15 cellular contexts compared by ENCODE assay signal in genomic region chr11:60657880-60658279, GRCh38. TPM values are rescaled to one million over a fixed set of nuclear protein-coding genes. Genes with fewer than 3 reads are reported as not detected.
DNase-seq lines count a peak whose midpoint lies in the region; ATAC-seq and TF ChIP-seq lines count a peak whose summit lies in the region.
"Had no signal": no experiment of that assay in that cellular context is flagged by ENCODE, and none has a peak within 500 bp of the region (broad histone marks: within the 10 kb centered on the region; RNA-seq: fewer than 3 reads in every experiment).

No MANE protein-coding gene starts in this region.

- no peaks in the 10 kb centered on the region for H3K36me3 ChIP-seq in A673 (ENCODE audit: insufficient read depth, low read length, poor library complexity, severe bottlenecking)
- H3K36me3 ChIP-seq: Peyer's patch had no signal

- no TSS peak for BruUV-seq in A673 (replicated peaks; lab: Mats Ljungman, UMichigan)

- TF ChIP-seq CTCF in A673 (conservative IDR thresholded peaks at IDR 0.05; ENCODE audit: low read depth, low read length): 0 out of 2 replicates have a peak, but pooled peaks have one; percentile 21

- POLR2A ChIA-PET in A673 (lab: Charles Lee; ENCODE audit: low non-redundant PET): no interaction called here

- no peaks in the 10 kb centered on the region for H3K27me3 ChIP-seq in A673 (replicated peaks; ENCODE audit: insufficient read depth, low read depth, low read length, poor library complexity)
- H3K27me3 ChIP-seq: Peyer's patch had no signal

- CTCF ChIA-PET in A673 (lab: Charles Lee): interaction anchor here (0.8 to 1.6 kb wide), 2 partner anchors 99 to 105 kb away, joined by 4 to 7 read pairs; partner anchors contain the start of gene MS4A15

- no peaks in the 10 kb centered on the region for H3K4me1 ChIP-seq in A673 (ENCODE audit: insufficient read depth, low read length, poor library complexity, severe bottlenecking)
- H3K4me1 ChIP-seq: parathyroid adenoma, Peyer's patch had no signal

- intact Hi-C loops in A673 (cut with micrococcal nuclease; ENCODE audit: unreplicated experiment): no loop called here
- intact Hi-C loops in left colon (cut with DNase I, micrococcal nuclease): no loop called here

- peak; percentile 99 for ATAC-seq in left colon
- no peak for ATAC-seq in GM18520 (IDR thresholded peaks at IDR 0.05; ENCODE audit: unreplicated experiment)
- no peak for ATAC-seq in GM21360 (IDR thresholded peaks at IDR 0.05; ENCODE audit: unreplicated experiment)
- ATAC-seq in HG02610 (IDR thresholded peaks at IDR 0.05; ENCODE audit: unreplicated experiment): no peak

- no peak overlapping the region for H3K4me3 ChIP-seq in A673 (ENCODE audit: low read depth, low read length, poor library complexity, severe bottlenecking)
- H3K4me3 ChIP-seq: GM23248, Peyer's patch had no signal

- H3K9me3 ChIP-seq in A673 (ENCODE audit: low read depth, low read length, poor library complexity, severe bottlenecking): no peaks in the 10 kb centered on the region
- H3K9me3 ChIP-seq: Peyer's patch had no signal

- peak; percentile 5 for DNase-seq in A673 (ENCODE audit: low spot score)
- peak; percentile 25 for DNase-seq in HT-29 (ENCODE audit: low spot score)
- DNase-seq in NCI-H69 (lab: John Stamatoyannopoulos, UW): peak; percentile 88
- peak in 1 of 2 donors; percentile 13 for DNase-seq in left colon
- no peak for DNase-seq in stimulated activated naive CD4-positive, alpha-beta T cell (lab: John Stamatoyannopoulos, UW)
- DNase-seq: effector memory CD4-positive, alpha-beta T cell; GM23248; stimulated activated CD4-positive, alpha-beta T cell treated with anti-CD3 and anti-CD28 coated beads, Interleukin-4, amount 100 ng/mL, for 1 hour had no signal

- H3K27ac ChIP-seq in A673 (ENCODE audit: low read depth, low read length, poor library complexity, severe bottlenecking): no peak overlapping the region
- H3K27ac ChIP-seq: GM23248, parathyroid adenoma, Peyer's patch had no signal

RNA-seq across cellular contexts. Expression of gene MS4A8, which starts 41.5 kb away (rescaled TPM):
- total RNA-seq in A673 (2021): 1.4 and 1.5 TPM in 2 replicates
- total RNA-seq in HT-29 (2014; rRNA removed; shearing (Covaris generic)): not detected in 2 replicates
- 10 to 100 TPM; 25.0 to 51.0 TPM for total RNA-seq in left colon
- total RNA-seq: astrocyte, glomerular endothelial cell, GM23248 had no signal

Comparison
In these comparisons a context has a peak if more than half of its experiments do, and no peak if none do; other contexts are left out.
1. DNase-seq: peak in A673 (single experiment), HT-29 (single experiment) and NCI-H69 (single experiment); none in stimulated activated naive CD4-positive, alpha-beta T cell (0 of 6).
2. RNA of gene MS4A8, which starts 41.5 kb away (total RNA-seq): 25.0 to 51.0 TPM in left colon; 1.4 to 1.5 TPM in A673 and not detected in HT-29; every median in the first group is over 10 times any median in the second.